ENCODE assay signal across 9 cellular contexts in genomic region chr2:162058973-162059668, GRCh38. TPM values are rescaled to one million over a fixed set of nuclear protein-coding genes. Genes with fewer than 3 reads are reported as not detected.
DNase-seq lines count a peak whose midpoint lies in the region; ATAC-seq and TF ChIP-seq lines count a peak whose summit lies in the region.
"Had no signal": no experiment of that assay in that cellular context is flagged by ENCODE, and none has a peak within 500 bp of the region (broad histone marks: within the 10 kb centered on the region; RNA-seq: fewer than 3 reads in every experiment).

No MANE protein-coding gene starts in this region.

- H3K4me1 ChIP-seq in spleen (peaks cover 0 to 33% (median 8%) of the 10 kb centered on the region in 6 donors), transverse colon (no peaks in the 10 kb centered on the region)

- TF ChIP-seq CTCF in activated CD8-positive, alpha-beta T cell treated with anti-CD3 and anti-CD28 coated beads for 36 hours (IDR thresholded peaks at IDR 0.05): no peak
- TF ChIP-seq CTCF in spleen (IDR thresholded peaks at IDR 0.05 in 8 of 11, conservative IDR thresholded peaks at IDR 0.05 in 3 of 11): no peak
- TF ChIP-seq CTCF in transverse colon (IDR thresholded peaks at IDR 0.05): no peak
- no peak for TF ChIP-seq CTCF in glutamatergic neuron (IDR thresholded peaks at IDR 0.05; ENCODE audit: partially characterized antibody, unreplicated experiment)

- H3K4me1 Mint-ChIP-seq in activated CD8-positive, alpha-beta T cell treated with anti-CD3 and anti-CD28 coated beads for 36 hours (ENCODE audit: low read depth): peaks cover 86% of the 10 kb centered on the region
- no peaks in the 10 kb centered on the region for H3K4me1 Mint-ChIP-seq in glutamatergic neuron (ENCODE audit: low read depth, unreplicated experiment)

- H3K9me3 ChIP-seq in spleen (peaks cover 0 to 14% (median 8%) of the 10 kb centered on the region in 8 donors), transverse colon (peaks cover 8 to 10% of the 10 kb centered on the region in 2 donors)

- H3K27ac ChIP-seq in spleen (peak overlapping the region in 5 of 8 donors; percentile 26 to 51 (median 34)), transverse colon (no peak overlapping the region)

- peak overlapping the region; percentile 52 for H3K4me3 Mint-ChIP-seq in activated CD8-positive, alpha-beta T cell treated with anti-CD3 and anti-CD28 coated beads for 36 hours
- H3K4me3 Mint-ChIP-seq in glutamatergic neuron (ENCODE audit: unreplicated experiment): no peak overlapping the region
- H3K4me3 Mint-ChIP-seq: naive B cell had no signal

- no peak for TF ChIP-seq POLR2A in spleen (IDR thresholded peaks at IDR 0.05)
- no peak for TF ChIP-seq POLR2A in transverse colon (IDR thresholded peaks at IDR 0.05)

- in situ Hi-C loops in transverse colon (cut with MboI; ENCODE audit: low pct_ligation_motif_present in 1 of 4, low pct_unique_long_range_greater_than_20kb in 1 of 4, low sequenced_read_pairs in 3 of 4): no loop called here

- 62 to 81% (median 77%) methylated on average over 8 of the region's 8 CpGs for WGBS in spleen, 5 donors
- WGBS in transverse colon (ENCODE audit: low coverage in 1 of 2), 2 donors: 62 to 75% methylated on average over 8 of the region's 8 CpGs

- TF ChIP-seq EP300 in transverse colon (IDR thresholded peaks at IDR 0.05; ENCODE audit: low read depth): no peak

- no peaks in the 10 kb centered on the region for H3K36me3 ChIP-seq in spleen
- no peaks in the 10 kb centered on the region for H3K36me3 ChIP-seq in transverse colon

- intact Hi-C loops in left ventricle myocardium superior (cut with micrococcal nuclease) (no loop called here), Right ventricle myocardium inferior (cut with DNase I) (no loop called here), spleen (cut with DNase I; ENCODE audit: low total_unique reads) (no loop called here), transverse colon (cut with DNase I; ENCODE audit: low total_unique reads) (no loop called here)
- intact Hi-C loops in activated CD8-positive, alpha-beta T cell treated with anti-CD3 and anti-CD28 coated beads for 36 hours (cut with micrococcal nuclease): loop anchor here (5.0 kb wide), 3 partner anchors 47 to 107 kb away; no protein-coding TSS in a partner anchor

- peak overlapping the region; percentile 94 for H3K27ac Mint-ChIP-seq in activated CD8-positive, alpha-beta T cell treated with anti-CD3 and anti-CD28 coated beads for 36 hours
- H3K27ac Mint-ChIP-seq in glutamatergic neuron (ENCODE audit: unreplicated experiment): no peak overlapping the region
- H3K27ac Mint-ChIP-seq: naive B cell had no signal

- peaks cover 41% of the 10 kb centered on the region for H3K36me3 Mint-ChIP-seq in activated CD8-positive, alpha-beta T cell treated with anti-CD3 and anti-CD28 coated beads for 36 hours (ENCODE audit: low read depth)
- H3K36me3 Mint-ChIP-seq in glutamatergic neuron (ENCODE audit: unreplicated experiment): no peaks in the 10 kb centered on the region
- H3K36me3 Mint-ChIP-seq: naive B cell had no signal

- no peaks in the 10 kb centered on the region for H3K27me3 Mint-ChIP-seq in activated CD8-positive, alpha-beta T cell treated with anti-CD3 and anti-CD28 coated beads for 36 hours
- H3K27me3 Mint-ChIP-seq in glutamatergic neuron (ENCODE audit: unreplicated experiment): no peaks in the 10 kb centered on the region

- ATAC-seq in left ventricle myocardium superior (peak; percentile 79), Right ventricle myocardium inferior (no peak), HG03025 (IDR thresholded peaks at IDR 0.05; ENCODE audit: low FRiP score, unreplicated experiment) (peak; percentile 88)
- peak; percentile 79 for ATAC-seq in activated CD8-positive, alpha-beta T cell treated with anti-CD3 and anti-CD28 coated beads for 36 hours

- POLR2A ChIA-PET in activated CD8-positive, alpha-beta T cell treated with anti-CD3 and anti-CD28 coated beads for 36 hours (lab: Charles Lee): interaction anchor here (1.2 to 10.7 kb wide), 4 partner anchors 13 to 95 kb away, joined by 3 to 65 read pairs (median 4); partner anchors contain the start of gene DPP4

- H3K27me3 ChIP-seq in spleen (replicated peaks in 1 of 7) (no peaks in the 10 kb centered on the region), transverse colon (no peaks in the 10 kb centered on the region)

- H3K4me3 ChIP-seq in spleen (peak overlapping the region in 1 of 8 donors; percentile 30), transverse colon (no peak overlapping the region)

- CTCF ChIA-PET in activated CD8-positive, alpha-beta T cell treated with anti-CD3 and anti-CD28 coated beads for 36 hours (lab: Charles Lee): interaction anchor here (0.6 to 4.1 kb wide), 10 partner anchors 9 to 112 kb away, joined by 3 to 26 read pairs (median 3); partner anchors contain the start of gene DPP4

- peaks cover 10% of the 10 kb centered on the region for H3K9me3 Mint-ChIP-seq in activated CD8-positive, alpha-beta T cell treated with anti-CD3 and anti-CD28 coated beads for 36 hours
- peaks cover 3% of the 10 kb centered on the region for H3K9me3 Mint-ChIP-seq in glutamatergic neuron (ENCODE audit: unreplicated experiment)

- DNase-seq in left ventricle myocardium superior (no peak), Right ventricle myocardium inferior (ENCODE audit: missing footprints) (no peak), spleen (no peak), transverse colon (no peak), glutamatergic neuron (no peak), RKO (ENCODE audit: low spot score) (no peak)
- DNase-seq in activated CD8-positive, alpha-beta T cell treated with anti-CD3 and anti-CD28 coated beads for 36 hours: peak; percentile 51
- DNase-seq: naive B cell had no signal

RNA-seq across cellular contexts. Expression of gene DPP4, which starts 14.9 kb away (rescaled TPM):
- 6.7 TPM for total RNA-seq in left ventricle myocardium superior
- 5.4 TPM for total RNA-seq in Right ventricle myocardium inferior
- 10 to 100 TPM; 25.9 to 26.4 TPM for total RNA-seq in activated CD8-positive, alpha-beta T cell treated with anti-CD3 and anti-CD28 coated beads for 36 hours
- total RNA-seq in spleen: 10 to 100 TPM; 13.1 to 28.6 (median 19.6) TPM
- polyA plus RNA-seq in spleen: 1 to 10 TPM; 1.3 to 4.5 (median 1.7) TPM
- total RNA-seq in transverse colon: 10 to 100 TPM in 1 of 4 donors, 1 to 10 TPM in 3; 1.6 to 12.7 (median 7.0) TPM
- 0.20 TPM for total RNA-seq in glutamatergic neuron (ENCODE audit: unreplicated experiment)

Comparison
In these comparisons a context has a peak if more than half of its experiments do, and no peak if none do; other contexts are left out.
1. H3K27ac ChIP-seq: peak in spleen (5 of 8); none in transverse colon (0 of 4).